In the genomic region with DNA sequence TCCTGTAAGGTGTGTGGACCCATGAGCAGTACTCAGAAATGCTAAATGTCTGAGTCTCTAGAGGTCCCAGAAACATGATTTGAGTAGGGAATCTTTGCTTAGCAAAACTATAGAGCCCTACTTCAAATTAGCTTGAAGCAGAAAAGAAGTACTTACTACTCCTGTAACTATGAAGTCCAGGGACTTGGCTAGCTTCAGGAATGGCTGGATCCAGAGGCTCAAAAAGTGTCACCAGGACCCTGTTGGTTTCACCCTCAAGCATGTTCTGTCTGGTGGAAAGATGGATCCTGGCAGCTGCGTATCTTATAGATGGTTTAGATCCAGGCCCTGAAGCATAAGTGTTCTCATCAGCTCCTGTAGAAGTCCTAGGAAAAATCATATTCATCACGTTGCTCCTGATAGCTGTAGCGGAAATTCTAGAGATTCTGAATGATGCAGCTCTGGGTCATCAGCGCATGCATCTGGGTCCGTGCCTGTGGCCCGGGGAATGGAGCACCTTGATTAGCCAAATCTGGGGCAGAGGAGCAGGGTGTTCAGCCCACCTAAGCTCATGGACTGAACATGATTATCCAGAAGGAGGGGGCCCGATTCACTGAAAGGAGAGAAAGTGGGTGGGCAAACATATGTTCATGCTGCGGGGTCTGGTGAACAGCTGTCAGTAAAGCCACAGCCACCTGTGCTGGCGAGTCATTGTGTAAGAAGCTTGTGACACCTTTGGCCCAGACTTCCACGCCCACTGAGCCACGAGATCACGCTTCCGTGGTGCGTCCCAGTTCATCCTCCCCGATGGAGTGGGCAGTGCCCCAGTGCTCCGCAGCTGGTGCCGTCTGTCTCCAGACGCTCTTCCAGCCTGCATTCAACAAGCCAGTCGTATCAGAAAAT, we compare ENCODE assay signal across 32 cellular contexts.
DNase-seq lines count a peak whose midpoint lies in the region; ATAC-seq, FAIRE-seq and TF ChIP-seq lines count a peak whose summit lies in the region.
"Had no signal": no experiment of that assay in that cellular context is flagged by ENCODE, and none has a peak within 500 bp of the region (broad histone marks: within the 10 kb centered on the region; RNA-seq: fewer than 3 reads in every experiment).

No MANE protein-coding gene starts in this region.

- H3K4me2 ChIP-seq in HepG2 (ENCODE audit: low read depth, low read length) = peak overlapping the region; percentile 80

- H3K36me3 ChIP-seq in HepG2 (replicated peaks in 1 of 2; ENCODE audit: control insufficient read depth in 1 of 2, insufficient read depth in 2 of 2, low read length in 2 of 2) (no peaks in the 10 kb centered on the region), right lobe of liver (no peaks in the 10 kb centered on the region)
- H3K36me3 ChIP-seq: BLaER1 treated with 17β-estradiol and CSF1 and Interleukin-3, amounts not matched to agents 10 nM and 100 nM; cardiac muscle cell; esophagus squamous epithelium; stomach; tibial artery had no signal

- no peaks in the 10 kb centered on the region for H3K27me3 ChIP-seq in HepG2 (ENCODE audit: control insufficient read depth in 1 of 2, insufficient read depth in 2 of 2, low read length in 2 of 2)
- H3K27me3 ChIP-seq in right lobe of liver = no peaks in the 10 kb centered on the region
- H3K27me3 ChIP-seq: cardiac muscle cell, esophagus squamous epithelium, stomach, tibial artery had no signal

- 79% methylated on average over 19 of the region's 19 CpGs for WGBS in HepG2 (ENCODE audit: low lambda C conversion rate)
- WGBS in right lobe of liver (ENCODE audit: insufficient coverage, low coverage, low lambda C conversion rate, missing lambda C conversion rate) = 83% methylated on average over 12 of the region's 19 CpGs

- H3K4me1 Mint-ChIP-seq in dendritic cell treated with granulocyte-macrophage colony-stimulating factor and Interleukin-4, amounts not matched to agents 40 ng/mL and 50 ng/mL, for 4 days (ENCODE audit: low read depth) = peaks cover 94% of the 10 kb centered on the region
- peaks cover 71 to 90% of the 10 kb centered on the region in 2 donors for H3K4me1 Mint-ChIP-seq in stimulated activated naive B cell treated with anti-CD40 and anti-IgM and Interleukin-4, amounts not matched to agents 10 μg/mL and 1 μg/mL and 100 μg/mL, for 72 hours

- H3K27me3 Mint-ChIP-seq in dendritic cell treated with granulocyte-macrophage colony-stimulating factor and Interleukin-4, amounts not matched to agents 40 ng/mL and 50 ng/mL, for 4 days = no peaks in the 10 kb centered on the region
- no peaks in the 10 kb centered on the region for H3K27me3 Mint-ChIP-seq in stimulated activated naive B cell treated with anti-CD40 and anti-IgM and Interleukin-4, amounts not matched to agents 10 μg/mL and 1 μg/mL and 100 μg/mL, for 72 hours
- H3K27me3 Mint-ChIP-seq: activated naive CD4-positive, alpha-beta T cell treated with anti-CD3 and anti-CD28 coated beads, Interleukin-2, amount 50 U/mL, for 24 hours; naive thymus-derived CD8-positive, alpha-beta T cell had no signal

- CTCF ChIA-PET in HepG2 (lab: Yijun Ruan, JAX; ENCODE audit: low intra/inter-chr PET ratio, low total read pairs) = no interaction called here

- H3K4me3 ChIP-seq in HepG2 (replicated peaks in 1 of 3; ENCODE audit: insufficient read depth in 1 of 3, low read depth in 2 of 3, low read length in 3 of 3) (peak overlapping the region in 1 of 3 experiments; percentile 39; a peak in 1 of 6 replicates), right lobe of liver (no peak overlapping the region)
- H3K4me3 ChIP-seq: BLaER1 treated with 17β-estradiol and CSF1 and Interleukin-3, amounts not matched to agents 10 nM and 100 nM; cardiac muscle cell; esophagus squamous epithelium; stomach; tibial artery had no signal

- DNase-seq in HepG2 (ENCODE audit: low spot score) = no peak
- DNase-seq in right lobe of liver = no peak
- peak; percentile 96 for DNase-seq in NCI-H82 (lab: John Stamatoyannopoulos, UW)
- no peak for DNase-seq in stimulated activated naive B cell treated with anti-CD40 and anti-IgM and Interleukin-4, amounts not matched to agents 10 μg/mL and 1 μg/mL and 100 μg/mL, for 72 hours
- no peak for DNase-seq in stimulated activated CD4-positive, alpha-beta T cell treated with anti-CD3 and anti-CD28 coated beads, Interleukin-4, amount 100 ng/mL, for 4 hours
- no peak for DNase-seq in H4 (ENCODE audit: low spot score)
- DNase-seq: ACHN; activated T-cell treated with anti-CD3 and anti-CD28 coated beads, Interleukin-2, amount 50 U/mL, for 4 hours; Caco-2; cortex of kidney; DND-41; esophagus squamous epithelium; GOT3; hippocampal formation; immature natural killer cell; KBM-7; naive thymus-derived CD8-positive, alpha-beta T cell; NCI-H146; NCI-H69; retina; stomach; T-helper 9 cell; tibial artery had no signal

- H3K4me3 Mint-ChIP-seq in dendritic cell treated with granulocyte-macrophage colony-stimulating factor and Interleukin-4, amounts not matched to agents 40 ng/mL and 50 ng/mL, for 4 days = no peak overlapping the region
- peak overlapping the region in 1 of 2 donors; percentile 28 for H3K4me3 Mint-ChIP-seq in stimulated activated naive B cell treated with anti-CD40 and anti-IgM and Interleukin-4, amounts not matched to agents 10 μg/mL and 1 μg/mL and 100 μg/mL, for 72 hours
- H3K4me3 Mint-ChIP-seq: activated naive CD4-positive, alpha-beta T cell treated with anti-CD3 and anti-CD28 coated beads, Interleukin-2, amount 50 U/mL, for 24 hours; activated T-cell treated with anti-CD3 and anti-CD28 coated beads, Interleukin-2, amount 50 U/mL, for 4 hours; immature natural killer cell; naive thymus-derived CD8-positive, alpha-beta T cell; WTC11 had no signal

- no peaks in the 10 kb centered on the region for H3K79me2 ChIP-seq in HepG2 (ENCODE audit: insufficient read depth, low read length)

- peak overlapping the region; percentile 84 for H3K27ac Mint-ChIP-seq in dendritic cell treated with granulocyte-macrophage colony-stimulating factor and Interleukin-4, amounts not matched to agents 40 ng/mL and 50 ng/mL, for 4 days
- H3K27ac Mint-ChIP-seq in stimulated activated naive B cell treated with anti-CD40 and anti-IgM and Interleukin-4, amounts not matched to agents 10 μg/mL and 1 μg/mL and 100 μg/mL, for 72 hours = peak overlapping the region; percentile 52
- H3K27ac Mint-ChIP-seq: activated naive CD4-positive, alpha-beta T cell treated with anti-CD3 and anti-CD28 coated beads, Interleukin-2, amount 50 U/mL, for 24 hours; WTC11 had no signal

- H4K20me1 ChIP-seq in HepG2 (ENCODE audit: insufficient read depth, low read length) = no peaks in the 10 kb centered on the region

- H2AFZ ChIP-seq in HepG2 (ENCODE audit: low read length) = no peak overlapping the region

- H3K9me3 ChIP-seq in HepG2 (ENCODE audit: low read length) (no peaks in the 10 kb centered on the region), right lobe of liver (no peaks in the 10 kb centered on the region)
- H3K9me3 ChIP-seq: BLaER1 treated with 17β-estradiol and CSF1 and Interleukin-3, amounts not matched to agents 10 nM and 100 nM; Caco-2; esophagus squamous epithelium; stomach; tibial artery had no signal

- ATAC-seq in HepG2 (peak; percentile 2; the same call in 1 of the 3 replicates), right lobe of liver (no peak), HG03139 (IDR thresholded peaks at IDR 0.05; ENCODE audit: unreplicated experiment) (no peak)
- no peak for ATAC-seq in stimulated activated naive B cell treated with anti-CD40 and anti-IgM and Interleukin-4, amounts not matched to agents 10 μg/mL and 1 μg/mL and 100 μg/mL, for 72 hours (replicated peaks)
- ATAC-seq: activated T-cell treated with anti-CD3 and anti-CD28 coated beads, Interleukin-2, amount 50 U/mL, for 4 hours; naive thymus-derived CD8-positive, alpha-beta T cell; SK-N-SH treated with all-trans-retinoic acid at 6 μM for 48 hours; WTC11 had no signal

- TF ChIP-seq POLR2A in HepG2 (IDR thresholded peaks at IDR 0.05; ENCODE audit: insufficient read depth in 1 of 2, low read depth in 2 of 2, low read length in 2 of 2) = no peak
- TF ChIP-seq POLR2A in right lobe of liver (IDR thresholded peaks at IDR 0.05) = no peak

- intact Hi-C loops in HepG2 (cut with micrococcal nuclease; ENCODE audit: unreplicated experiment) = no loop called here
- intact Hi-C loops in right lobe of liver (cut with DNase I) = no loop called here
- intact Hi-C loops in dendritic cell treated with granulocyte-macrophage colony-stimulating factor and Interleukin-4, amounts not matched to agents 40 ng/mL and 50 ng/mL, for 4 days (cut with micrococcal nuclease) = no loop called here

- TF ChIP-seq CTCF in HepG2 (CRISPR knock-in tag; IDR thresholded peaks at IDR 0.05) (no peak), right lobe of liver (IDR thresholded peaks at IDR 0.05) (no peak)

- H3K9me3 Mint-ChIP-seq in dendritic cell treated with granulocyte-macrophage colony-stimulating factor and Interleukin-4, amounts not matched to agents 40 ng/mL and 50 ng/mL, for 4 days = no peaks in the 10 kb centered on the region
- H3K9me3 Mint-ChIP-seq in stimulated activated naive B cell treated with anti-CD40 and anti-IgM and Interleukin-4, amounts not matched to agents 10 μg/mL and 1 μg/mL and 100 μg/mL, for 72 hours = no peaks in the 10 kb centered on the region
- H3K9me3 Mint-ChIP-seq: activated naive CD4-positive, alpha-beta T cell treated with anti-CD3 and anti-CD28 coated beads, Interleukin-2, amount 50 U/mL, for 24 hours; activated T-cell treated with anti-CD3 and anti-CD28 coated beads, Interleukin-2, amount 50 U/mL, for 4 hours; immature natural killer cell; naive thymus-derived CD8-positive, alpha-beta T cell; WTC11 had no signal

- peaks cover 37% of the 10 kb centered on the region for H3K36me3 Mint-ChIP-seq in dendritic cell treated with granulocyte-macrophage colony-stimulating factor and Interleukin-4, amounts not matched to agents 40 ng/mL and 50 ng/mL, for 4 days (ENCODE audit: low read depth)
- peaks cover 24 to 53% of the 10 kb centered on the region in 2 donors for H3K36me3 Mint-ChIP-seq in stimulated activated naive B cell treated with anti-CD40 and anti-IgM and Interleukin-4, amounts not matched to agents 10 μg/mL and 1 μg/mL and 100 μg/mL, for 72 hours
- H3K36me3 Mint-ChIP-seq: immature natural killer cell; naive thymus-derived CD8-positive, alpha-beta T cell; WTC11 had no signal

- no peak for TF ChIP-seq RAD21 in HepG2 (CRISPR knock-in tag; IDR thresholded peaks at IDR 0.05)

- POLR2A ChIA-PET in HepG2 (lab: Yijun Ruan, JAX) = interaction anchor here (1.3 kb wide), 1 partner anchor 211 kb away, joined by 3 read pairs; no protein-coding TSS in a partner anchor

- H3K4me1 ChIP-seq in HepG2 (ENCODE audit: insufficient read depth, low read length) (peaks cover 57% of the 10 kb centered on the region), right lobe of liver (no peaks in the 10 kb centered on the region)
- H3K4me1 ChIP-seq: Caco-2 had no signal

- in situ Hi-C loops in HepG2 (cut with HindIII; ENCODE audit: extremely low pct_ligation_motif_present, low pct_unique_long_range_greater_than_20kb) = loop anchor here (10.0 kb wide), 1 partner anchor 62 kb away; no protein-coding TSS in a partner anchor

- BruUV-seq in HepG2 (replicated peaks; lab: Mats Ljungman, UMichigan) = no TSS peak

- no peak overlapping the region for H3K9ac ChIP-seq in HepG2 (ENCODE audit: insufficient read depth, low read depth, low read length)
- H3K9ac ChIP-seq: BLaER1 treated with 17β-estradiol and CSF1 and Interleukin-3, amounts not matched to agents 10 nM and 100 nM had no signal

- TF ChIP-seq EP300 in HepG2 (IDR thresholded peaks at IDR 0.05; ENCODE audit: low read depth in 2 of 2, low read length in 2 of 2) (no peak), HepG2 (CRISPR knock-in tag; IDR thresholded peaks at IDR 0.05; ENCODE audit: borderline replicate concordance) (no peak)

- no peak for FAIRE-seq in HepG2 (lab: Jason Lieb, UNC)
- FAIRE-seq: frontal cortex had no signal

- H3K27ac ChIP-seq in HepG2 (ENCODE audit: extremely low read length, insufficient read depth, low read length) = peak overlapping the region; percentile 14
- H3K27ac ChIP-seq in right lobe of liver = no peak overlapping the region
- H3K27ac ChIP-seq: BLaER1 treated with 17β-estradiol and CSF1 and Interleukin-3, amounts not matched to agents 10 nM and 100 nM; cardiac muscle cell; esophagus squamous epithelium; RWPE1; stomach; tibial artery had no signal
